In genomic region chr12:95151406-95151805, GRCh38 we compare ENCODE assay signal across 22 cellular contexts.
A peak's percentile ranks its signal among the peaks of the same experiment; 100 is the strongest.
DNase-seq lines count a peak whose midpoint lies in the region; ATAC-seq, FAIRE-seq and TF ChIP-seq lines count a peak whose summit lies in the region.
"Had no signal": no experiment of that assay in that cellular context is flagged by ENCODE, and none has a peak within 500 bp of the region (broad histone marks: within the 10 kb centered on the region; RNA-seq: fewer than 3 reads in every experiment).

No MANE protein-coding gene starts in this region.

- no peaks in the 10 kb centered on the region for H3K9me3 ChIP-seq in esophagus squamous epithelium
- no peaks in the 10 kb centered on the region for H3K9me3 ChIP-seq in vagina

- H3K4me1 ChIP-seq in esophagus squamous epithelium (peaks cover 0 to 45% (median 13%) of the 10 kb centered on the region in 3 donors), vagina (peaks cover 3% of the 10 kb centered on the region)
- H3K4me1 ChIP-seq: BLaER1 had no signal

- peak overlapping the region; percentile 40 to 85 (median 78) for H3K27ac ChIP-seq in esophagus squamous epithelium
- H3K27ac ChIP-seq in vagina, result peak overlapping the region; percentile 31
- H3K27ac ChIP-seq: BLaER1, GM23248 had no signal

- no peaks in the 10 kb centered on the region for H3K4me1 Mint-ChIP-seq in natural killer cell
- H3K4me1 Mint-ChIP-seq: CD4-positive, CD25-positive, alpha-beta regulatory T cell had no signal

- WGBS in esophagus squamous epithelium, 2 donors, result 16 to 63% methylated on average over 1 to 2 of the region's 2 CpGs

- FAIRE-seq in bronchial epithelial cell (lab: Jason Lieb, UNC), result no peak
- FAIRE-seq: A204.1, D721Med, GM18507 had no signal

- peak; percentile 57 for DNase-seq in NCI-H1417 treated with DMSO at 0.1 percent for 48 hours (lab: John Stamatoyannopoulos, UW)
- DNase-seq in bronchial epithelial cell (ENCODE audit: low read depth), result peak; percentile 59
- DNase-seq in esophagus squamous epithelium (lab: John Stamatoyannopoulos, UW), result no peak
- DNase-seq in vagina (ENCODE audit: extremely low spot score in 2 of 2), result no peak
- DNase-seq in natural killer cell, result no peak
- DNase-seq in NCI-H2081 (lab: John Stamatoyannopoulos, UW), result no peak
- DNase-seq: CD4-positive, CD25-positive, alpha-beta regulatory T cell; DMS53; GM23248; H9; NCI-H1048; NCI-H1436 treated with DMSO at 0.1 percent for 48 hours; NCI-H187 treated with DMSO at 0.1 percent for 48 hours; NCI-H446; NCI-H526; RPMI8226; SHP77 treated with DMSO at 0.1 percent for 48 hours had no signal

- H3K27ac Mint-ChIP-seq in natural killer cell, result no peak overlapping the region
- H3K27ac Mint-ChIP-seq: CD4-positive, CD25-positive, alpha-beta regulatory T cell had no signal

- no peaks in the 10 kb centered on the region for H3K9me3 Mint-ChIP-seq in natural killer cell

- TF ChIP-seq POLR2A in esophagus squamous epithelium (IDR thresholded peaks at IDR 0.05), result no peak
- TF ChIP-seq POLR2A in vagina (IDR thresholded peaks at IDR 0.05), result no peak

- H3K4me3 ChIP-seq in bronchial epithelial cell (ENCODE audit: low read depth, low read length) (no peak overlapping the region), esophagus squamous epithelium (no peak overlapping the region), vagina (no peak overlapping the region)
- H3K4me3 ChIP-seq: BLaER1, GM23248 had no signal

- H3K36me3 ChIP-seq in bronchial epithelial cell (ENCODE audit: control insufficient read depth, insufficient read depth, low read length) (peaks cover 3% of the 10 kb centered on the region), esophagus squamous epithelium (peaks cover 0 to 6% (median 0%) of the 10 kb centered on the region in 3 donors), vagina (no peaks in the 10 kb centered on the region)

- no peaks in the 10 kb centered on the region for H3K27me3 Mint-ChIP-seq in natural killer cell (ENCODE audit: low read depth in 2 of 2)

- TF ChIP-seq CTCF in bronchial epithelial cell (IDR thresholded peaks at IDR 0.05; ENCODE audit: insufficient read depth, low read length, severe bottlenecking) (no peak), esophagus squamous epithelium (IDR thresholded peaks at IDR 0.05) (no peak), vagina (IDR thresholded peaks at IDR 0.05) (no peak), natural killer cell (IDR thresholded peaks at IDR 0.05) (no peak)

- no peak overlapping the region for H3K4me3 Mint-ChIP-seq in natural killer cell
- H3K4me3 Mint-ChIP-seq: CD4-positive, CD25-positive, alpha-beta regulatory T cell; H9 had no signal

- no peak for ATAC-seq in natural killer cell
- ATAC-seq in GM21390 (IDR thresholded peaks at IDR 0.05; ENCODE audit: unreplicated experiment), result no peak

- no peaks in the 10 kb centered on the region for H3K36me3 Mint-ChIP-seq in natural killer cell

- intact Hi-C loops in esophagus squamous epithelium (cut with DNase I), result no loop called here
- intact Hi-C loops in vagina (cut with DNase I), result no loop called here
- intact Hi-C loops in natural killer cell (cut with micrococcal nuclease), result no loop called here

- H3K27me3 ChIP-seq in bronchial epithelial cell (ENCODE audit: control insufficient read depth, insufficient read depth, low read length) (no peaks in the 10 kb centered on the region), esophagus squamous epithelium (no peaks in the 10 kb centered on the region), vagina (no peaks in the 10 kb centered on the region)
- H3K27me3 ChIP-seq: BLaER1 had no signal

Comparison
In these comparisons a context has a peak if more than half of its experiments do, and no peak if none do; other contexts are left out.
1. DNase-seq: peak in NCI-H1417 treated with DMSO at 0.1 percent for 48 hours (single experiment) and bronchial epithelial cell (single experiment); none in esophagus squamous epithelium (single experiment), vagina (0 of 2), natural killer cell (single experiment) and NCI-H2081 (0 of 2).